In genomic region chr5:172437445-172438303, GRCh38 we compare ENCODE assay signal across 1 cellular context.
TF ChIP-seq lines count a peak whose summit lies in the region.

No MANE protein-coding gene starts in this region.

TF ChIP-seq in GM23338, 12 proteins besides CTCF, POLR2A, EP300 and RAD21 (continued from another document):
- no peak for TF ChIP-seq ZNF462 (CRISPR knock-in tag; IDR thresholded peaks at IDR 0.05)
TF ChIP-seq in GM23338: peak in this region for 0.
